In genomic region chr17:38453951-38454421, GRCh38 we compare ENCODE assay signal across 8 cellular contexts. TPM values are rescaled to one million over a fixed set of nuclear protein-coding genes. Genes with fewer than 3 reads are reported as not detected.
DNase-seq lines count a peak whose midpoint lies in the region; ATAC-seq and TF ChIP-seq lines count a peak whose summit lies in the region.

No MANE protein-coding gene starts in this region.

- peak overlapping the region in 1 of 2 experiments; percentile 61 for H3K14ac ChIP-seq in mesenchymal stem cell (ENCODE audit: low read length in 2 of 2)

- peaks cover 16 to 20% of the 10 kb centered on the region in 2 experiments for H3K36me3 ChIP-seq in mesenchymal stem cell (ENCODE audit: control insufficient read depth in 1 of 2, insufficient read depth in 2 of 2, low read depth in 1 of 2, low read length in 2 of 2)

- H3K27ac ChIP-seq in coronary artery (peak overlapping the region; percentile 81 to 96), mesenchymal stem cell (ENCODE audit: low read length, poor library complexity, severe bottlenecking) (peak overlapping the region; percentile 87)

- no peak overlapping the region for H4K8ac ChIP-seq in mesenchymal stem cell (ENCODE audit: low read length)

- H3K4me2 ChIP-seq in mesenchymal stem cell (ENCODE audit: low read length, poor library complexity, severe bottlenecking): peak overlapping the region; percentile 69

- TF ChIP-seq CTCF in coronary artery (IDR thresholded peaks at IDR 0.05): no peak

- no peak overlapping the region for H3K23ac ChIP-seq in mesenchymal stem cell (ENCODE audit: low read length in 2 of 2)

- H3K4me1 ChIP-seq in mesenchymal stem cell (ENCODE audit: control insufficient read depth, insufficient read depth, low read depth, low read length): peaks cover 72% of the 10 kb centered on the region

- peak overlapping the region in 1 of 2 experiments; percentile 0 for H2BK12ac ChIP-seq in mesenchymal stem cell (ENCODE audit: low read length in 2 of 2)

- H3K79me1 ChIP-seq in mesenchymal stem cell (replicated peaks; ENCODE audit: low read length, poor library complexity, severe bottlenecking): peaks cover 3% of the 10 kb centered on the region

- peak overlapping the region; percentile 49 for H2BK5ac ChIP-seq in mesenchymal stem cell (ENCODE audit: low read depth, low read length, poor library complexity, severe bottlenecking)

- peak overlapping the region; percentile 50 for H2BK15ac ChIP-seq in mesenchymal stem cell (ENCODE audit: low read depth, poor library complexity, severe bottlenecking)

- ATAC-seq in HG03159 (IDR thresholded peaks at IDR 0.05; ENCODE audit: unreplicated experiment): no peak
- no peak for ATAC-seq in HG03039 (IDR thresholded peaks at IDR 0.05; ENCODE audit: unreplicated experiment)
- ATAC-seq in GM21381 (IDR thresholded peaks at IDR 0.05; ENCODE audit: unreplicated experiment): no peak

- no peaks in the 10 kb centered on the region for H3K27me3 ChIP-seq in mesenchymal stem cell (ENCODE audit: control insufficient read depth in 1 of 2, insufficient read depth in 1 of 2, low read length in 2 of 2)

- no peak overlapping the region for H2AFZ ChIP-seq in mesenchymal stem cell (ENCODE audit: low read depth, low read length)

- H4K91ac ChIP-seq in mesenchymal stem cell (ENCODE audit: low read length): peak overlapping the region; percentile 79

- H3K18ac ChIP-seq in mesenchymal stem cell (ENCODE audit: low read depth in 1 of 2, low read length in 2 of 2): peak overlapping the region; percentile 26 to 89

- peak overlapping the region in 1 of 2 experiments; percentile 71 for H3K4ac ChIP-seq in mesenchymal stem cell (ENCODE audit: low read depth in 1 of 2, low read length in 2 of 2)

- no peaks in the 10 kb centered on the region for H3K9me3 ChIP-seq in mesenchymal stem cell (ENCODE audit: control insufficient read depth, low read length)

- peak overlapping the region; percentile 93 for H2BK120ac ChIP-seq in mesenchymal stem cell (ENCODE audit: low read depth, low read length)

- 0% methylated on average over 18 of the region's 44 CpGs for WGBS in mesenchymal stem cell

- H2AK5ac ChIP-seq in mesenchymal stem cell (ENCODE audit: low read length, severe bottlenecking): no peak overlapping the region

- DNase-seq in AG08395 (ENCODE audit: low spot score): peak; percentile 48
- peak; percentile 84 for DNase-seq in M059J (ENCODE audit: low read depth)
- DNase-seq in coronary artery (ENCODE audit: low spot score): no peak
- peak; percentile 60 for DNase-seq in mesenchymal stem cell
- no peak for DNase-seq in mucosa of gallbladder (ENCODE audit: low spot score)

- peak overlapping the region; percentile 73 for H3K4me3 ChIP-seq in coronary artery
- H3K4me3 ChIP-seq in mesenchymal stem cell (ENCODE audit: insufficient read depth in 1 of 2, low read depth in 1 of 2, low read length in 2 of 2): peak overlapping the region; percentile 54 to 78

- H3K9ac ChIP-seq in mesenchymal stem cell (ENCODE audit: low read length): peak overlapping the region; percentile 71

RNA-seq across cellular contexts. Expression of gene ARHGAP23, which starts 25.7 kb away (rescaled TPM):
- total RNA-seq in M059J (2014; rRNA removed; shearing (Covaris generic)): 8.5 and 32.0 TPM in 2 replicates
- polyA plus RNA-seq in mesenchymal stem cell (2013, experiment 1 of 2): 66.7 TPM
- 60.9 TPM for polyA plus RNA-seq in mesenchymal stem cell (2013, experiment 2 of 2)
- total RNA-seq in mucosa of gallbladder: 37.6 TPM

Comparison
In these comparisons a context has a peak if more than half of its experiments do, and no peak if none do; other contexts are left out.
1. DNase-seq: peak in AG08395 (single experiment), M059J (single experiment) and mesenchymal stem cell (single experiment); none in coronary artery (single experiment) and mucosa of gallbladder (single experiment).